Comparison of ENCODE assay signal across 8 cellular contexts in genomic region chr5:35851282-35851681, GRCh38. TPM values are rescaled to one million over a fixed set of nuclear protein-coding genes. Genes with fewer than 3 reads are reported as not detected.
DNase-seq lines count a peak whose midpoint lies in the region; ATAC-seq, FAIRE-seq and TF ChIP-seq lines count a peak whose summit lies in the region.

No MANE protein-coding gene starts in this region.

- H3K4me3 Mint-ChIP-seq in GM23338 (no peak overlapping the region), astrocyte (ENCODE audit: unreplicated experiment) (no peak overlapping the region)

- H4K20me1 ChIP-seq in GM23338 (replicated peaks; ENCODE audit: insufficient read depth), result no peaks in the 10 kb centered on the region
- H4K20me1 ChIP-seq in astrocyte (ENCODE audit: insufficient read depth, low read length), result no peaks in the 10 kb centered on the region

- H3K27ac Mint-ChIP-seq in GM23338 (no peak overlapping the region), astrocyte (ENCODE audit: unreplicated experiment) (no peak overlapping the region)

- DNase-seq in GM23338 (ENCODE audit: low spot score) (no peak), astrocyte (ENCODE audit: low read depth) (peak; percentile 27), D341Med (ENCODE audit: low spot score) (no peak), NCI-H2029 (lab: John Stamatoyannopoulos, UW) (no peak), globus pallidus (ENCODE audit: low spot score) (no peak)
- DNase-seq in stimulated activated CD8-positive, alpha-beta memory T cell treated with anti-CD3 and anti-CD28 coated beads, Interleukin-4, amount 100 ng/mL, for 48 hours, result no peak

- H3K4me1 ChIP-seq in ACC112 (ENCODE audit: control insufficient read depth, insufficient read depth, low read length, unreplicated experiment) (peaks cover 47% of the 10 kb centered on the region), GM23338 (ENCODE audit: insufficient read depth) (no peaks in the 10 kb centered on the region), astrocyte (ENCODE audit: insufficient read depth, low read length) (no peaks in the 10 kb centered on the region), muscle layer of duodenum (ENCODE audit: control insufficient read depth in 1 of 2, insufficient read depth in 2 of 2, low read length in 2 of 2) (no peaks in the 10 kb centered on the region)

- no peak for ATAC-seq in GM23338

- FAIRE-seq in astrocyte (lab: Jason Lieb, UNC), result no peak

- H3K9me3 ChIP-seq in astrocyte (ENCODE audit: insufficient read depth, low read depth, low read length) (no peaks in the 10 kb centered on the region), muscle layer of duodenum (ENCODE audit: control insufficient read depth in 1 of 2, low read length in 2 of 2) (no peaks in the 10 kb centered on the region)

- peaks cover 3% of the 10 kb centered on the region for H3K27me3 Mint-ChIP-seq in GM23338 (ENCODE audit: insufficient read depth, low read depth, poor library complexity)
- no peaks in the 10 kb centered on the region for H3K27me3 Mint-ChIP-seq in astrocyte (ENCODE audit: low read depth, unreplicated experiment)

- no peak for TF ChIP-seq CTCF in GM23338 (conservative IDR thresholded peaks at IDR 0.05; ENCODE audit: low read depth in 2 of 2)
- TF ChIP-seq CTCF in astrocyte (IDR thresholded peaks at IDR 0.05; ENCODE audit: insufficient read depth, low read depth, low read length), result no peak

- H3K9me3 Mint-ChIP-seq in GM23338 (peaks cover 20% of the 10 kb centered on the region), astrocyte (ENCODE audit: unreplicated experiment) (peaks cover 6% of the 10 kb centered on the region)

- no peaks in the 10 kb centered on the region for H3K27me3 ChIP-seq in ACC112 (ENCODE audit: insufficient read depth, low read length)
- H3K27me3 ChIP-seq in GM23338 (ENCODE audit: insufficient read depth), result no peaks in the 10 kb centered on the region
- no peaks in the 10 kb centered on the region for H3K27me3 ChIP-seq in astrocyte (ENCODE audit: insufficient read depth, low read length)
- no peaks in the 10 kb centered on the region for H3K27me3 ChIP-seq in muscle layer of duodenum (ENCODE audit: low read depth, low read length)

- H3K36me3 Mint-ChIP-seq in GM23338 (ENCODE audit: low read depth), result peaks cover 15% of the 10 kb centered on the region
- H3K36me3 Mint-ChIP-seq in astrocyte (ENCODE audit: low read depth, unreplicated experiment), result no peaks in the 10 kb centered on the region

- H3K36me3 ChIP-seq in ACC112 (ENCODE audit: insufficient read depth, low read length), result no peaks in the 10 kb centered on the region
- H3K36me3 ChIP-seq in GM23338 (ENCODE audit: insufficient read depth), result peaks cover under 1% of the 10 kb centered on the region; the same call in 1 of the 2 replicates
- H3K36me3 ChIP-seq in astrocyte (ENCODE audit: insufficient read depth, low read length), result no peaks in the 10 kb centered on the region
- H3K36me3 ChIP-seq in muscle layer of duodenum (ENCODE audit: control insufficient read depth in 1 of 2, insufficient read depth in 2 of 2, low read length in 2 of 2), result no peaks in the 10 kb centered on the region

- H3K4me3 ChIP-seq in ACC112 (ENCODE audit: low read depth, low read length) (peak overlapping the region; percentile 71), GM23338 (no peak overlapping the region), astrocyte (ENCODE audit: insufficient read depth, low read depth, low read length) (no peak overlapping the region), muscle layer of duodenum (ENCODE audit: low read depth in 1 of 2, low read length in 2 of 2) (peak overlapping the region; percentile 30 to 52)

- H3K4me1 Mint-ChIP-seq in GM23338, result no peaks in the 10 kb centered on the region
- peaks cover 2% of the 10 kb centered on the region for H3K4me1 Mint-ChIP-seq in astrocyte (ENCODE audit: low read depth, unreplicated experiment)

- H3K4me2 ChIP-seq in GM23338 (no peak overlapping the region), astrocyte (ENCODE audit: low read length) (peak overlapping the region; percentile 37)

- H3K79me2 ChIP-seq in ACC112 (ENCODE audit: control insufficient read depth, insufficient read depth, low read length, unreplicated experiment) (no peaks in the 10 kb centered on the region), GM23338 (replicated peaks; ENCODE audit: insufficient read depth) (no peaks in the 10 kb centered on the region), astrocyte (ENCODE audit: insufficient read depth, low read length) (no peaks in the 10 kb centered on the region)

- no peak overlapping the region for H3K9ac ChIP-seq in astrocyte (ENCODE audit: low read length)

- no peaks in the 10 kb centered on the region for H3K9me2 ChIP-seq in GM23338 (ENCODE audit: insufficient read depth)

- no peaks in the 10 kb centered on the region for H3F3A ChIP-seq in GM23338 (replicated peaks; ENCODE audit: low read depth)

- H2AFZ ChIP-seq in ACC112 (ENCODE audit: low read length, unreplicated experiment) (peak overlapping the region; percentile 64), GM23338 (peak overlapping the region; percentile 49; the same call in 1 of the 2 replicates), astrocyte (ENCODE audit: low read depth, low read length) (peak overlapping the region; percentile 15)

- peak overlapping the region; percentile 11; the same call in 1 of the 2 replicates for H3K27ac ChIP-seq in ACC112 (ENCODE audit: low read depth, low read length)
- no peak overlapping the region for H3K27ac ChIP-seq in GM23338 (ENCODE audit: low read depth)
- H3K27ac ChIP-seq in astrocyte (ENCODE audit: low read depth, low read length), result no peak overlapping the region
- no peak overlapping the region for H3K27ac ChIP-seq in muscle layer of duodenum (ENCODE audit: low read length)

TF ChIP-seq in GM23338, 12 proteins besides CTCF, POLR2A, EP300 and RAD21:
- TF ChIP-seq JUNB (IDR thresholded peaks at IDR 0.05; ENCODE audit: unreplicated experiment), result no peak
- no peak for TF ChIP-seq REST (IDR thresholded peaks at IDR 0.05; ENCODE audit: unreplicated experiment)
- TF ChIP-seq CREB1 (CRISPR knock-in tag; IDR thresholded peaks at IDR 0.05; ENCODE audit: low read depth), result no peak
TF ChIP-seq in GM23338: peak in this region for 0.

RNA-seq across cellular contexts. Expression of gene IL7R, which starts 5.4 kb away (rescaled TPM):
- total RNA-seq in GM23338 (2014; rRNA removed; shearing (Covaris generic)), result not detected in 2 replicates
- polyA plus RNA-seq in GM23338 (2016; fragmentation: Nextera tagmentation; extraction: Ambion mirVana), result not detected in 2 replicates
- 5.6 and 10.8 TPM in 2 replicates for total RNA-seq in astrocyte

Comparison
In these comparisons a context has a peak if more than half of its experiments do, and no peak if none do; other contexts are left out.
1. H3K4me3 ChIP-seq: peak in ACC112 (single experiment) and muscle layer of duodenum (2 of 2); none in GM23338 (single experiment) and astrocyte (single experiment).
2. Peak in every context shown above with its lines, with median percentiles within 50 percentile points of each other: H2AFZ ChIP-seq.